11 cellular contexts compared by ENCODE assay signal in the genomic region with DNA sequence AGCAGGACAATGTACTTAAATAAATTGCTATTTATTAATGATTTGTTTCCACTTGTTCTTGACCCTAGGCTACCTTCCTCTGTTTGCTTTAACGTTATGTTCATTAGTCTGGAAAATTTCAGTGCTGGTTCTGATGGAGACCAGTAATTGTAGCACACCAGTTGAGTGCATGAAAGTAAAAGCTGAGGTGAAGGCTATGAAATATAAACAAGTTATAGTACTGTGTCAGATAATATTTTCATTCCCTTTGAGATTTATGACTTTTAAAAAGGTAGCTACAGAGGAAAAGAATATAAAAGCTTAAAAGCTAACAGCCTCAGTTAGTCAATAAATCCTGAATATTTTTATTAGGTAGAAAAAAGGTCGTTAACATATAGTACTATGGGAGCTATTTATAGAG.
"Had no signal": no experiment of that assay in that cellular context is flagged by ENCODE, and none has a peak within 500 bp of the region (broad histone marks: within the 10 kb centered on the region; RNA-seq: fewer than 3 reads in every experiment).

No MANE protein-coding gene starts in this region.

- H3K9me3 ChIP-seq: adrenal gland, gastrocnemius medialis, right atrium auricular region, tibial artery, vagina had no signal

- H3K27me3 ChIP-seq: adrenal gland, gastrocnemius medialis, right atrium auricular region, tibial artery, vagina had no signal

- H3K27ac ChIP-seq: adrenal gland, coronary artery, gastrocnemius medialis, tibial artery, vagina had no signal

- DNase-seq: activated naive CD4-positive, alpha-beta T cell treated with anti-CD3 and anti-CD28 coated beads, Interleukin-2, amount 50 U/mL, for 16 hours; adrenal gland; central memory CD4-positive, alpha-beta T cell; effector CD8-positive, alpha-beta T cell; gastrocnemius medialis; kidney glomerular epithelial cell; small intestine; tibial artery had no signal

- H3K4me1 ChIP-seq: adrenal gland, gastrocnemius medialis, right atrium auricular region, tibial artery, vagina had no signal

- H3K36me3 ChIP-seq: adrenal gland, gastrocnemius medialis, right atrium auricular region, tibial artery, vagina had no signal

- H3K4me3 ChIP-seq: adrenal gland, coronary artery, gastrocnemius medialis, right atrium auricular region, tibial artery, vagina had no signal
